Comparison of ENCODE assay signal across 8 cellular contexts in genomic region chr15:68819451-68820204, GRCh38. TPM values are rescaled to one million over a fixed set of nuclear protein-coding genes. Genes with fewer than 3 reads are reported as not detected.
DNase-seq lines count a peak whose midpoint lies in the region; ATAC-seq and TF ChIP-seq lines count a peak whose summit lies in the region.

No MANE protein-coding gene starts in this region.

- peak in 3 of 5 donors; percentile 38 to 69 (median 60) for DNase-seq in CD8-positive, alpha-beta memory T cell
- DNase-seq in HFFc6 (peak; percentile 48), SJCRH30 (peak; percentile 70 to 80), anterior cingulate cortex (lab: John Stamatoyannopoulos, UW) (peak in 35 of 58 donors; percentile 18 to 80 (median 63)), right cardiac atrium (peak; percentile 35 to 82 (median 76)), putamen (ENCODE audit: low spot score) (peak; percentile 71)

- peak overlapping the region; percentile 96 to 100 (median 99) for H3K4me3 Mint-ChIP-seq in CD8-positive, alpha-beta memory T cell
- H3K4me3 Mint-ChIP-seq in HFFc6 = peak overlapping the region; percentile 98

- peak overlapping the region; percentile 87 to 98 (median 95) for H3K27ac Mint-ChIP-seq in CD8-positive, alpha-beta memory T cell
- H3K27ac Mint-ChIP-seq in HFFc6 = peak overlapping the region; percentile 92

- peaks cover 35 to 45% (median 45%) of the 10 kb centered on the region in 3 donors for H3K4me1 Mint-ChIP-seq in CD8-positive, alpha-beta memory T cell
- H3K4me1 Mint-ChIP-seq in HFFc6 (ENCODE audit: low read depth) = peaks cover 42% of the 10 kb centered on the region

- POLR2A ChIA-PET in CD8-positive, alpha-beta memory T cell (lab: Charles Lee) = interaction anchor here (0.8 to 3.5 kb wide), 2 partner anchors 11 to 25 kb away, joined by 3 to 26 read pairs; no protein-coding TSS in a partner anchor

- H3K4me3 ChIP-seq in CD8-positive, alpha-beta memory T cell (ENCODE audit: low read length) = peak overlapping the region; percentile 90
- peak overlapping the region; percentile 98 for H3K4me3 ChIP-seq in SJCRH30
- peak overlapping the region; percentile 98 for H3K4me3 ChIP-seq in right cardiac atrium (ENCODE audit: low read length)

- no peaks in the 10 kb centered on the region for H3K9me3 ChIP-seq in CD8-positive, alpha-beta memory T cell (ENCODE audit: low read length)
- H3K9me3 ChIP-seq in SJCRH30 (replicated peaks) (no peaks in the 10 kb centered on the region), right cardiac atrium (ENCODE audit: control insufficient read depth, low read length) (no peaks in the 10 kb centered on the region)

- peak overlapping the region; percentile 74 for H3K27ac ChIP-seq in CD8-positive, alpha-beta memory T cell (ENCODE audit: low read depth, low read length)
- H3K27ac ChIP-seq in SJCRH30 (peak overlapping the region; percentile 100), right cardiac atrium (ENCODE audit: low read length) (peak overlapping the region; percentile 99)

- H3K4me1 ChIP-seq in CD8-positive, alpha-beta memory T cell (ENCODE audit: insufficient read depth, low read length) = peaks cover 31% of the 10 kb centered on the region
- H3K4me1 ChIP-seq in SJCRH30 = peaks cover 20% of the 10 kb centered on the region
- H3K4me1 ChIP-seq in right cardiac atrium (ENCODE audit: control insufficient read depth, insufficient read depth, low read length) = peaks cover 11% of the 10 kb centered on the region

- peaks cover 0 to 4% of the 10 kb centered on the region in 2 donors for H3K27me3 Mint-ChIP-seq in CD8-positive, alpha-beta memory T cell
- H3K27me3 Mint-ChIP-seq in HFFc6 (ENCODE audit: insufficient read depth) = peaks cover 2% of the 10 kb centered on the region

- ATAC-seq in right cardiac atrium (peak; percentile 12 to 14), GM19324 (IDR thresholded peaks at IDR 0.05; ENCODE audit: low FRiP score, unreplicated experiment) (no peak), GM21737 (IDR thresholded peaks at IDR 0.05; ENCODE audit: unreplicated experiment) (no peak)

- no peaks in the 10 kb centered on the region for H3K9me3 Mint-ChIP-seq in CD8-positive, alpha-beta memory T cell
- H3K9me3 Mint-ChIP-seq in HFFc6 = no peaks in the 10 kb centered on the region

- TF ChIP-seq CTCF in HFFc6 (IDR thresholded peaks at IDR 0.05) = no peak

- WGBS in right cardiac atrium = 1% methylated on average over 52 of the region's 52 CpGs

- peaks cover 0 to 29% (median 0%) of the 10 kb centered on the region in 3 donors for H3K36me3 Mint-ChIP-seq in CD8-positive, alpha-beta memory T cell
- peaks cover 6% of the 10 kb centered on the region for H3K36me3 Mint-ChIP-seq in HFFc6 (ENCODE audit: low read depth)

- CTCF ChIA-PET in CD8-positive, alpha-beta memory T cell (lab: Charles Lee) = interaction anchor here (1.2 to 2.2 kb wide), 3 partner anchors 24 to 56 kb away, joined by 4 to 10 read pairs (median 6); no protein-coding TSS in a partner anchor

- H3K27me3 ChIP-seq in CD8-positive, alpha-beta memory T cell (ENCODE audit: insufficient read depth, low read length, poor library complexity, severe bottlenecking) = no peaks in the 10 kb centered on the region
- no peaks in the 10 kb centered on the region for H3K27me3 ChIP-seq in SJCRH30
- no peaks in the 10 kb centered on the region for H3K27me3 ChIP-seq in right cardiac atrium (ENCODE audit: control insufficient read depth, insufficient read depth)

- intact Hi-C loops in right cardiac atrium (cut with DNase I) = loop anchor here in 1 of 4 donors (5.0 to 10.0 kb wide), 3 partner anchors 37 to 115 kb away; no protein-coding TSS in a partner anchor

- H3K36me3 ChIP-seq in CD8-positive, alpha-beta memory T cell (ENCODE audit: insufficient read depth, low read length) = no peaks in the 10 kb centered on the region
- peaks cover 11% of the 10 kb centered on the region; the same call in 1 of the 2 replicates for H3K36me3 ChIP-seq in SJCRH30

RNA-seq across cellular contexts. Expression of gene ANP32A, which starts 1.1 kb away (rescaled TPM):
- total RNA-seq in CD8-positive, alpha-beta memory T cell = 100 to 1,000 TPM; 233 to 237 TPM
- 94.6 TPM for polyA plus RNA-seq in CD8-positive, alpha-beta memory T cell
- total RNA-seq in HFFc6 (2021; fragmentation: NEBNext Ultra II Directional; extraction: Animal tissue kit (Norgen Biotek cat#: 25700)) = 100 to 1,000 TPM in 5 of 6 experiments, 10 to 100 TPM in 1; 95.7 to 130 (median 118) TPM
- 246 and 273 TPM in 2 replicates for total RNA-seq in SJCRH30 (2014; rRNA removed; shearing (Covaris generic))
- 100 to 1,000 TPM; 104 to 145 (median 122) TPM for total RNA-seq in right cardiac atrium
- polyA plus RNA-seq in right cardiac atrium = 103 TPM

Comparison
In these comparisons a context has a peak if more than half of its experiments do, and no peak if none do; other contexts are left out.
1. ATAC-seq: peak in right cardiac atrium (2 of 2); none in GM19324 (single experiment) and GM21737 (single experiment).
2. Peak in every context shown above with its lines, with median percentiles within 50 percentile points of each other: DNase-seq, H3K27ac ChIP-seq and H3K4me3 ChIP-seq.